8 cellular contexts compared by ENCODE assay signal in the genomic region with DNA sequence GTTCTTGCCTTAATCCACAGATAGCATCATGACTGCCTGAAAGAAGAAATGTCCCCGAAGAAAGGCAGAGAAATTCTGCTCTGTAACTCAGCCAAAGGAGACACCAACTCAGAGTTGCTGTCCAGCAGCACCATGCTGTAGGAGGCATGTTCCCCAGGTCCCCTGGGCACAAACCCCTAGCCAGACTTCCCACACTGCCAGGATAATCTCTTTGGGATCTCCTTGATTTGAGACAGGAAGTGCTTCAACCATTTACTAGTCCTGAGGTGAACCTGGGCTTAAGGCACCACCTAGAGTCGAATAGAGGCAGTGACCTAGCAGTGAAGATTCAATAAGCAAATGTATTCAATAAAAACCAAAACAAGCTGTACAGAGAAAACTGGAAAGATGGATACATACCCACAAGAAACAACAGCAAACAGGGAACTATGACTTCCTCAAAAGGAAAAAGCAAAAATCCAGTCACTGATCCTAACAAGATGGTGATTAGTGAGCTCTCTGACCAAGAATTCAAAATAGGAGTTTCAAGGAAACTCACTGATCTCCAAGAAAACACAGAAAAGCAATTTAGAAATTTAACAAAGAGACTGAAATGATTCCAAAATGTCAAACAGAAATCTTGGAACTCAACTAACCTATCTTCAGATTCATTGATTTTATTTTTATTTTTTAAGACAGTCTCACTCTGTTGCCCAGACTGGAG. TPM values are rescaled to one million over a fixed set of nuclear protein-coding genes. Genes with fewer than 3 reads are reported as not detected.
DNase-seq lines count a peak whose midpoint lies in the region; ATAC-seq, FAIRE-seq and TF ChIP-seq lines count a peak whose summit lies in the region.

No MANE protein-coding gene starts in this region.

- H3K9ac ChIP-seq in astrocyte (ENCODE audit: low read length) (no peak overlapping the region), mesenchymal stem cell (ENCODE audit: low read length) (no peak overlapping the region)

- no peak overlapping the region for H3K23ac ChIP-seq in mesenchymal stem cell (ENCODE audit: low read length in 2 of 2)

- H2BK15ac ChIP-seq in mesenchymal stem cell (ENCODE audit: low read depth, poor library complexity, severe bottlenecking): no peak overlapping the region

- H3K4ac ChIP-seq in mesenchymal stem cell (ENCODE audit: low read depth in 1 of 2, low read length in 2 of 2): no peak overlapping the region

- H3K27ac ChIP-seq in astrocyte (ENCODE audit: low read depth, low read length) (no peak overlapping the region), mesenchymal stem cell (ENCODE audit: low read length, poor library complexity, severe bottlenecking) (no peak overlapping the region)

- H2BK5ac ChIP-seq in mesenchymal stem cell (ENCODE audit: low read depth, low read length, poor library complexity, severe bottlenecking): no peak overlapping the region

- 45% methylated on average over 2 of the region's 2 CpGs for WGBS in mesenchymal stem cell

- no peaks in the 10 kb centered on the region for H3K79me1 ChIP-seq in mesenchymal stem cell (replicated peaks; ENCODE audit: low read length, poor library complexity, severe bottlenecking)

- H3K4me3 ChIP-seq in astrocyte (ENCODE audit: insufficient read depth, low read depth, low read length) (no peak overlapping the region), mesenchymal stem cell (ENCODE audit: insufficient read depth in 1 of 2, low read depth in 1 of 2, low read length in 2 of 2) (no peak overlapping the region)

- peak; percentile 28 for TF ChIP-seq CTCF in astrocyte (IDR thresholded peaks at IDR 0.05; ENCODE audit: insufficient read depth, low read depth, low read length)

- H3K18ac ChIP-seq in mesenchymal stem cell (ENCODE audit: low read depth in 1 of 2, low read length in 2 of 2): no peak overlapping the region

- peaks cover 10% of the 10 kb centered on the region for H3K27me3 ChIP-seq in astrocyte (ENCODE audit: insufficient read depth, low read length)
- peaks cover 23 to 56% of the 10 kb centered on the region in 2 experiments for H3K27me3 ChIP-seq in mesenchymal stem cell (ENCODE audit: control insufficient read depth in 1 of 2, insufficient read depth in 1 of 2, low read length in 2 of 2)

- no peaks in the 10 kb centered on the region for H4K20me1 ChIP-seq in astrocyte (ENCODE audit: insufficient read depth, low read length)

- H3K4me1 ChIP-seq in astrocyte (ENCODE audit: insufficient read depth, low read length) (no peaks in the 10 kb centered on the region), mesenchymal stem cell (ENCODE audit: control insufficient read depth, insufficient read depth, low read depth, low read length) (no peaks in the 10 kb centered on the region)

- H2BK120ac ChIP-seq in mesenchymal stem cell (ENCODE audit: low read depth, low read length): no peak overlapping the region

- H4K8ac ChIP-seq in mesenchymal stem cell (ENCODE audit: low read length): no peak overlapping the region

- no peak overlapping the region for H3K4me3 Mint-ChIP-seq in astrocyte (ENCODE audit: unreplicated experiment)

- no peak overlapping the region for H4K91ac ChIP-seq in mesenchymal stem cell (ENCODE audit: low read length)

- H3K4me2 ChIP-seq in astrocyte (ENCODE audit: low read length) (no peak overlapping the region), mesenchymal stem cell (ENCODE audit: low read length, poor library complexity, severe bottlenecking) (no peak overlapping the region)

- no peak overlapping the region for H3K27ac Mint-ChIP-seq in astrocyte (ENCODE audit: unreplicated experiment)

- DNase-seq in DMS114 treated with DMSO at 0.1 percent for 48 hours (lab: John Stamatoyannopoulos, UW; ENCODE audit: unreplicated experiment): peak; percentile 33
- peak; percentile 21 for DNase-seq in HT1080 (ENCODE audit: low read depth)
- DNase-seq in RPMI7951 (ENCODE audit: low read depth): peak; percentile 27
- no peak for DNase-seq in astrocyte (ENCODE audit: low read depth)
- peak; percentile 10 for DNase-seq in mesenchymal stem cell

- H3K27me3 Mint-ChIP-seq in astrocyte (ENCODE audit: low read depth, unreplicated experiment): peaks cover 67% of the 10 kb centered on the region

- no peak overlapping the region for H3K14ac ChIP-seq in mesenchymal stem cell (ENCODE audit: low read length in 2 of 2)

- no peak for FAIRE-seq in astrocyte (lab: Jason Lieb, UNC)

- H3K9me3 ChIP-seq in astrocyte (ENCODE audit: insufficient read depth, low read depth, low read length) (no peaks in the 10 kb centered on the region), mesenchymal stem cell (ENCODE audit: control insufficient read depth, low read length) (no peaks in the 10 kb centered on the region)

- no peak overlapping the region for H2BK12ac ChIP-seq in mesenchymal stem cell (ENCODE audit: low read length in 2 of 2)

- H2AFZ ChIP-seq in astrocyte (ENCODE audit: low read depth, low read length): no peak overlapping the region
- H2AFZ ChIP-seq in mesenchymal stem cell (ENCODE audit: low read depth, low read length): no peak overlapping the region

- H3K79me2 ChIP-seq in astrocyte (ENCODE audit: insufficient read depth, low read length): no peaks in the 10 kb centered on the region

- H3K36me3 ChIP-seq in astrocyte (ENCODE audit: insufficient read depth, low read length): no peaks in the 10 kb centered on the region
- H3K36me3 ChIP-seq in mesenchymal stem cell (ENCODE audit: control insufficient read depth in 1 of 2, insufficient read depth in 2 of 2, low read depth in 1 of 2, low read length in 2 of 2): no peaks in the 10 kb centered on the region

- H2AK5ac ChIP-seq in mesenchymal stem cell (ENCODE audit: low read length, severe bottlenecking): no peak overlapping the region

- peaks cover 7% of the 10 kb centered on the region for H3K9me3 Mint-ChIP-seq in astrocyte (ENCODE audit: unreplicated experiment)

- no peaks in the 10 kb centered on the region for H3K4me1 Mint-ChIP-seq in astrocyte (ENCODE audit: low read depth, unreplicated experiment)

- ATAC-seq in GM18520 (IDR thresholded peaks at IDR 0.05; ENCODE audit: unreplicated experiment): no peak
- no peak for ATAC-seq in HG03354 (IDR thresholded peaks at IDR 0.05; ENCODE audit: poor library complexity, severe bottlenecking, unreplicated experiment)
- no peak for ATAC-seq in GM18861 (IDR thresholded peaks at IDR 0.05; ENCODE audit: unreplicated experiment)

- H3K36me3 Mint-ChIP-seq in astrocyte (ENCODE audit: low read depth, unreplicated experiment): no peaks in the 10 kb centered on the region

RNA-seq across cellular contexts. Expression of a gene that starts 5.7 kb away (rescaled TPM):
- not detected in 2 replicates for total RNA-seq in HT1080 (2014; rRNA removed; shearing (Covaris generic))
- polyA plus RNA-seq in HT1080 (2015; cell fraction: cytosol; rRNA removed): not detected in 2 replicates
- not detected in 2 replicates for polyA plus RNA-seq in HT1080 (2015; cell fraction: nucleus; rRNA removed)
- not detected in 2 replicates for total RNA-seq in RPMI7951 (2014; rRNA removed; shearing (Covaris generic))
- not detected in 2 replicates for total RNA-seq in astrocyte
- polyA plus RNA-seq in mesenchymal stem cell (2013, experiment 1 of 2): not detected
- not detected for polyA plus RNA-seq in mesenchymal stem cell (2013, experiment 2 of 2)

RNA-seq across cellular contexts. Expression of a gene that starts 20.0 kb away (rescaled TPM):
- total RNA-seq in HT1080 (2014; rRNA removed; shearing (Covaris generic)): 0.16 TPM in 1 of 2 replicates, not detected in the other
- polyA plus RNA-seq in HT1080 (2015; cell fraction: cytosol; rRNA removed): 0.07 and 0.11 TPM in 2 replicates
- polyA plus RNA-seq in HT1080 (2015; cell fraction: nucleus; rRNA removed): 0.07 TPM in 1 of 2 replicates, not detected in the other
- total RNA-seq in RPMI7951 (2014; rRNA removed; shearing (Covaris generic)): not detected in 2 replicates
- not detected in 2 replicates for total RNA-seq in astrocyte
- not detected for polyA plus RNA-seq in mesenchymal stem cell (2013, experiment 1 of 2)
- polyA plus RNA-seq in mesenchymal stem cell (2013, experiment 2 of 2): not detected

RNA-seq across cellular contexts. Expression of a gene that starts 24.3 kb away (rescaled TPM):
- total RNA-seq in HT1080 (2014; rRNA removed; shearing (Covaris generic)): not detected in 2 replicates
- polyA plus RNA-seq in HT1080 (2015; cell fraction: cytosol; rRNA removed): not detected in 2 replicates
- polyA plus RNA-seq in HT1080 (2015; cell fraction: nucleus; rRNA removed): not detected in 2 replicates
- total RNA-seq in RPMI7951 (2014; rRNA removed; shearing (Covaris generic)): not detected in 2 replicates
- not detected in 2 replicates for total RNA-seq in astrocyte
- not detected for polyA plus RNA-seq in mesenchymal stem cell (2013, experiment 1 of 2)
- not detected for polyA plus RNA-seq in mesenchymal stem cell (2013, experiment 2 of 2)

RNA-seq across cellular contexts. Expression of a gene that starts 46.5 kb away (rescaled TPM):
- total RNA-seq in HT1080 (2014; rRNA removed; shearing (Covaris generic)): 12.0 and 15.9 TPM in 2 replicates
- polyA plus RNA-seq in HT1080 (2015; cell fraction: cytosol; rRNA removed): 10.0 and 10.6 TPM in 2 replicates
- 37.3 and 45.0 TPM in 2 replicates for polyA plus RNA-seq in HT1080 (2015; cell fraction: nucleus; rRNA removed)
- 8.8 and 15.7 TPM in 2 replicates for total RNA-seq in RPMI7951 (2014; rRNA removed; shearing (Covaris generic))
- total RNA-seq in astrocyte: 12.0 and 12.7 TPM in 2 replicates
- 5.3 TPM for polyA plus RNA-seq in mesenchymal stem cell (2013, experiment 1 of 2)
- 6.2 TPM for polyA plus RNA-seq in mesenchymal stem cell (2013, experiment 2 of 2)
